In genomic region chr22:46958191-46958590, GRCh38 we compare ENCODE assay signal across 25 cellular contexts.
A peak's percentile ranks its signal among the peaks of the same experiment; 100 is the strongest.
DNase-seq lines count a peak whose midpoint lies in the region; ATAC-seq, FAIRE-seq and TF ChIP-seq lines count a peak whose summit lies in the region.
"Had no signal": no experiment of that assay in that cellular context is flagged by ENCODE, and none has a peak within 500 bp of the region (broad histone marks: within the 10 kb centered on the region; RNA-seq: fewer than 3 reads in every experiment).

No MANE protein-coding gene starts in this region.

- H3K4me2 ChIP-seq in H1 (ENCODE audit: insufficient read depth in 1 of 2, low read depth in 2 of 2, low read length in 2 of 2), result peak overlapping the region in 1 of 2 experiments; percentile 44; a peak in 2 of 4 replicates

- H3K4me1 ChIP-seq in H1 (replicated peaks in 1 of 4; ENCODE audit: control insufficient read depth in 3 of 4, insufficient read depth in 4 of 4, low read length in 3 of 4), result peaks cover 0 to 13% (median 6%) of the 10 kb centered on the region in 4 experiments; a peak in 6 of 7 replicates
- H3K4me1 ChIP-seq in ascending aorta, result no peaks in the 10 kb centered on the region
- H3K4me1 ChIP-seq: Caco-2 had no signal

- H2BK5ac ChIP-seq in H1 (ENCODE audit: low read depth, low read length), result no peak overlapping the region

- no peak overlapping the region for H4K91ac ChIP-seq in H1 (replicated peaks; ENCODE audit: insufficient read length, low read length)

- intact Hi-C loops in ascending aorta (cut with DNase I), result no loop called here

- in situ Hi-C loops in GM13977 (cut with MboI; ENCODE audit: low pct_unique_long_range_greater_than_20kb, low sequenced_read_pairs, unreplicated experiment), result no loop called here

- H3K9me3 Mint-ChIP-seq in activated T-cell treated with anti-CD3 and anti-CD28 coated beads, Interleukin-2, amount 50 U/mL, for 24 hours, result no peaks in the 10 kb centered on the region
- no peaks in the 10 kb centered on the region for H3K9me3 Mint-ChIP-seq in neural crest cell
- H3K9me3 Mint-ChIP-seq: CD8-positive, alpha-beta T cell had no signal

- no peak overlapping the region for H2AK5ac ChIP-seq in H1 (ENCODE audit: low read depth, low read length)

- no peak overlapping the region for H3K18ac ChIP-seq in H1 (ENCODE audit: extremely low read depth, low read length)

- H2BK20ac ChIP-seq in H1 (ENCODE audit: low read length), result no peak overlapping the region

- H3K4ac ChIP-seq in H1 (replicated peaks; ENCODE audit: insufficient read length, low read depth, low read length), result peak overlapping the region; percentile 46

- H3K4me3 ChIP-seq in H1 (ENCODE audit: extremely low read depth in 1 of 4, insufficient read depth in 2 of 4, low read depth in 3 of 4, low read length in 4 of 4), result no peak overlapping the region
- no peak overlapping the region for H3K4me3 ChIP-seq in ascending aorta
- H3K4me3 ChIP-seq: K562 had no signal

- H2BK15ac ChIP-seq in H1 (ENCODE audit: low read length), result no peak overlapping the region

- H3K36me3 ChIP-seq in H1 (ENCODE audit: control insufficient read depth in 2 of 4, insufficient read depth in 4 of 4, low read length in 3 of 4), result no peaks in the 10 kb centered on the region
- H3K36me3 ChIP-seq in ascending aorta, result no peaks in the 10 kb centered on the region

- no peak for FAIRE-seq in H1 (lab: Jason Lieb, UNC)
- FAIRE-seq: G401.6, K562 had no signal

- peaks cover 0 to 3% of the 10 kb centered on the region in 2 experiments for H4K20me1 ChIP-seq in H1 (replicated peaks in 1 of 2; ENCODE audit: control insufficient read depth in 1 of 2, insufficient read depth in 2 of 2, low read length in 2 of 2)

- CTCF ChIA-PET in H1 (lab: Charles Lee; ENCODE audit: partially characterized antibody), result interaction anchor here (1.1 to 1.3 kb wide), 2 partner anchors 19 to 68 kb away, joined by 3 to 4 read pairs; no protein-coding TSS in a partner anchor

- no peak overlapping the region for H2BK12ac ChIP-seq in H1 (ENCODE audit: low read depth, low read length)

- no peak for TF ChIP-seq CTCF in H1 (IDR thresholded peaks at IDR 0.05; ENCODE audit: control extremely low read depth in 1 of 3, insufficient read depth in 1 of 3, low read depth in 1 of 3, low read length in 3 of 3)
- no peak for TF ChIP-seq CTCF in neural crest cell (conservative IDR thresholded peaks at IDR 0.05)
- no peak for TF ChIP-seq CTCF in ascending aorta (IDR thresholded peaks at IDR 0.05)
- no peak for TF ChIP-seq CTCF in GM13977 (IDR thresholded peaks at IDR 0.05; ENCODE audit: extremely low read depth, insufficient read depth, missing control alignments)

- no peak overlapping the region for H3K56ac ChIP-seq in H1 (replicated peaks; ENCODE audit: insufficient read length, low read depth, low read length)

- no peak overlapping the region for H3K4me3 Mint-ChIP-seq in activated T-cell treated with anti-CD3 and anti-CD28 coated beads, Interleukin-2, amount 50 U/mL, for 24 hours
- H3K4me3 Mint-ChIP-seq in neural crest cell, result no peak overlapping the region
- H3K4me3 Mint-ChIP-seq: B cell; CD8-positive, alpha-beta T cell had no signal

- no peaks in the 10 kb centered on the region for H3K79me2 ChIP-seq in H1 (ENCODE audit: control insufficient read depth in 1 of 2, insufficient read depth in 2 of 2, low read length in 2 of 2)

- H3K27ac ChIP-seq in H1 (ENCODE audit: low read depth, low read length) (no peak overlapping the region), ascending aorta (no peak overlapping the region)
- H3K27ac ChIP-seq: 22Rv1, C4-2B, RWPE1 had no signal

- no peak overlapping the region for H3K14ac ChIP-seq in H1 (ENCODE audit: insufficient read length)

- peaks cover 35% of the 10 kb centered on the region for H3K36me3 Mint-ChIP-seq in activated T-cell treated with anti-CD3 and anti-CD28 coated beads, Interleukin-2, amount 50 U/mL, for 24 hours (ENCODE audit: low read depth)
- H3K36me3 Mint-ChIP-seq in neural crest cell (ENCODE audit: low read depth), result no peaks in the 10 kb centered on the region

- TF ChIP-seq RAD21 in H1 (IDR thresholded peaks at IDR 0.05 in 1 of 2, conservative IDR thresholded peaks at IDR 0.05 in 1 of 2; ENCODE audit: low read depth in 2 of 2, low read length in 2 of 2), result no peak

- peaks cover 14% of the 10 kb centered on the region for H3K4me1 Mint-ChIP-seq in activated T-cell treated with anti-CD3 and anti-CD28 coated beads, Interleukin-2, amount 50 U/mL, for 24 hours (ENCODE audit: low read depth)
- peaks cover 16% of the 10 kb centered on the region for H3K4me1 Mint-ChIP-seq in neural crest cell

- no peak for ATAC-seq in GM19351 (IDR thresholded peaks at IDR 0.05; ENCODE audit: unreplicated experiment)
- ATAC-seq: CD8-positive, alpha-beta T cell; K562 had no signal

- H3K23me2 ChIP-seq in H1 (ENCODE audit: low read depth, low read length), result no peaks in the 10 kb centered on the region

- no peak overlapping the region; the same call in 1 of the 2 replicates for H4K8ac ChIP-seq in H1 (ENCODE audit: extremely low read depth, insufficient read depth, low read length)

- H3K27me3 ChIP-seq in H1 (replicated peaks in 1 of 4; ENCODE audit: control insufficient read depth in 3 of 4, extremely low read depth in 1 of 4, insufficient read depth in 3 of 4, low read length in 3 of 4) (no peaks in the 10 kb centered on the region), ascending aorta (no peaks in the 10 kb centered on the region)

- no peaks in the 10 kb centered on the region for H3K9me3 ChIP-seq in H1 (ENCODE audit: insufficient read depth in 2 of 2, low read depth in 1 of 2, low read length in 1 of 2)
- no peaks in the 10 kb centered on the region for H3K9me3 ChIP-seq in ascending aorta
- H3K9me3 ChIP-seq: Caco-2 had no signal

- TF ChIP-seq EP300 in H1 (IDR thresholded peaks at IDR 0.05; ENCODE audit: borderline replicate concordance in 1 of 2, low read depth in 2 of 2, low read length in 2 of 2), result no peak

- no peak overlapping the region for H2AFZ ChIP-seq in H1 (ENCODE audit: low read length)

- H2BK120ac ChIP-seq in H1 (replicated peaks; ENCODE audit: low read depth, low read length), result no peak overlapping the region

- no peak overlapping the region; a peak in 1 of 7 replicates for H3K9ac ChIP-seq in H1 (replicated peaks in 1 of 4; ENCODE audit: extremely low read depth in 1 of 4, low read depth in 3 of 4, low read length in 3 of 4)

- no peak overlapping the region for H3K27ac Mint-ChIP-seq in activated T-cell treated with anti-CD3 and anti-CD28 coated beads, Interleukin-2, amount 50 U/mL, for 24 hours
- H3K27ac Mint-ChIP-seq in neural crest cell (ENCODE audit: unreplicated experiment), result peak overlapping the region; percentile 35
- H3K27ac Mint-ChIP-seq: B cell; CD8-positive, alpha-beta T cell had no signal

- H3K23ac ChIP-seq in H1 (ENCODE audit: insufficient read length), result no peak overlapping the region

- 83% methylated on average over 10 of the region's 10 CpGs; no CpG with 5 or more reads in 1 of the 2 experiments for WGBS in H1 (ENCODE audit: extremely low coverage in 1 of 2, insufficient coverage in 1 of 2, insufficient read length in 1 of 2, insufficient replicate concordance in 2 of 2, low coverage in 1 of 2, low lambda C conversion rate in 2 of 2, missing lambda C conversion rate in 1 of 2), 2 experiments

- no peak overlapping the region for H4K5ac ChIP-seq in H1 (ENCODE audit: insufficient read length, low read depth, low read length)

- no peaks in the 10 kb centered on the region; the same call in 1 of the 2 replicates for H3K79me1 ChIP-seq in H1 (ENCODE audit: low read depth, low read length)

- no peaks in the 10 kb centered on the region for H3K27me3 Mint-ChIP-seq in activated T-cell treated with anti-CD3 and anti-CD28 coated beads, Interleukin-2, amount 50 U/mL, for 24 hours
- H3K27me3 Mint-ChIP-seq in neural crest cell (ENCODE audit: low read depth), result no peaks in the 10 kb centered on the region
- H3K27me3 Mint-ChIP-seq: B cell had no signal

- no peak for TF ChIP-seq POLR2A in H1 (IDR thresholded peaks at IDR 0.05; ENCODE audit: control extremely low read depth in 1 of 2, low read depth in 2 of 2, low read length in 2 of 2)

- POLR2A ChIA-PET in H1 (lab: Charles Lee; ENCODE audit: partially characterized antibody), result no interaction called here

- DNase-seq in activated T-cell treated with anti-CD3 and anti-CD28 coated beads, Interleukin-2, amount 50 U/mL, for 24 hours, result peak; percentile 20
- no peak for DNase-seq in activated T-cell treated with anti-CD3 and anti-CD28 coated beads, Interleukin-2, amount 50 U/mL, for 1 hour
- DNase-seq in H1 (ENCODE audit: low read depth in 1 of 2, low spot score in 2 of 2), result no peak
- no peak for DNase-seq in neural crest cell (ENCODE audit: low read depth, low spot score)
- no peak for DNase-seq in ascending aorta (ENCODE audit: low spot score in 2 of 2)
- DNase-seq in GM13977 (ENCODE audit: low spot score), result no peak
- DNase-seq: Caco-2; CD8-positive, alpha-beta T cell; Kasumi-1; NCI-H1092 treated with DMSO at 0.1 percent for 48 hours; NCI-H1436; NCI-H187; NCI-H2081 treated with DMSO at 0.1 percent for 48 hours; NCI-H2171; NCI-H226; NCI-H510A; NCI-H69; SHP77 treated with DMSO at 0.1 percent for 48 hours had no signal

TF ChIP-seq in H1, 55 proteins besides CTCF, POLR2A, EP300 and RAD21 (continues in another document):
- TF ChIP-seq BACH1 (IDR thresholded peaks at IDR 0.05; ENCODE audit: low read length) (no peak), USF2 (IDR thresholded peaks at IDR 0.05; ENCODE audit: low read length) (no peak), HDAC2 (IDR thresholded peaks at IDR 0.05; ENCODE audit: borderline replicate concordance in 1 of 2, low read depth in 2 of 2, low read length in 2 of 2) (no peak), BRCA1 (IDR thresholded peaks at IDR 0.05; ENCODE audit: low read depth, low read length) (no peak), HDAC6 (IDR thresholded peaks at IDR 0.05; ENCODE audit: low read depth, low read length) (no peak), SP4 (IDR thresholded peaks at IDR 0.05; ENCODE audit: low read length) (no peak), TAF7 (optimal IDR thresholded peaks at IDR 0.05; ENCODE audit: borderline replicate concordance, low read depth, low read length) (no peak), SP1 (IDR thresholded peaks at IDR 0.05; ENCODE audit: low read depth, low read length) (no peak), TEAD4 (IDR thresholded peaks at IDR 0.05; ENCODE audit: low read depth, low read length) (no peak), EZH2 (IDR thresholded peaks at IDR 0.05; ENCODE audit: low read depth, low read length, severe bottlenecking) (no peak), GTF2F1 (IDR thresholded peaks at IDR 0.05; ENCODE audit: borderline replicate concordance, low read depth, low read length) (no peak)
